Comparison of ENCODE assay signal across 1 cellular context in the genomic region with DNA sequence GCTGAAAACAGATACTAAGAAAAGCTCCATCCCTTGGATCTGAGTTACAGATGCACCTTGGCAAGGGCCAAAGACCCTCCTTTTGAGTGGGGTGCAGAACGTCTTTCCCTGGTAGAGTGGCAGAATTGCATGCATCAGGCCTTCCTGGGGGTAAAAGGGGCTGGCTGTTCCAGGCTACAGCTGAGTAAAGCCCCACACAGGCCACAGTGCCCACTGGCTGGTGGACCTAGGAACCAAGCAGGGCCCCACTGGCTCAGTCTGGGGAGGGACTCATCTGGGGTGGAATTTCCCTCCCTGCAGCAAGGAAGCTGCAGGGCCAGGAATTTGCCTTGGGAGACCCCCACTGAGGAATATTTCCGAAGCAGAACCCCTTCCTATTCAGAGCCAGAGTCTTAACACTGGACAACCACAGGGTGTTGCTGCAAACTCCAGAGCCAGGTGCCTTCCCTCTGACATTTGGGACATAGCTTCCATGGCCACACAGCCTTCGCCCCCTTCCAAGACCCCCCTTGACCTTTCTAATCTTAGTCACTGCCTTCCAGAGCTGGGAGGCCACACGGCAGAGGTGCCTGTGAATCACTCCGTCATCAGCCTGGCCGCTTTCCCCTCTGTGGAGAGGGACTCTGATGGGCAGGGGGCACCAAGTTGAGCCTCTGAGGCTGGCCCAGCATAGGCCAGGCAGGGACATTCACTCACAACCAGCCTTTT.
TF ChIP-seq lines count a peak whose summit lies in the region.

No MANE protein-coding gene starts in this region.

TF ChIP-seq in H1, 55 proteins besides CTCF, POLR2A, EP300 and RAD21:
- TF ChIP-seq TAF7 (optimal IDR thresholded peaks at IDR 0.05; ENCODE audit: borderline replicate concordance, low read depth, low read length) = no peak
